ENCODE assay signal across 1 cellular context in the genomic region with DNA sequence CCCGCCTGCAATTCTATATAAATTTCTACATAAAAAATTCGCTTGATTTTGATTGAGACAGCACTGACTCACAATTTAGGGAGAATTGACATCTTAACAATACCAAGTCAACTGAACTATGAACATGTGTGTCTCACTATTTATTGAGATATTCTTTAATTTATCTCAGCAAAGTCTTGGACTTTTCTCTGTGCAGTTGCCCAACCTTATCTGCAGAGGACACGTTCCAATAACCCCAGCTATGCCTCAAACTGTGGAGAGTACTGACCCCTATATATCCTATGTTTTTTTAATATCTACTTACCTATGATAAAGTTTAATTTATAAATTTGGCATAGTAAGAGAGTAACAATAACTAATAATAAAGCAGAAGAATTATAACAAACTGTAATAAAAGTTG.
TF ChIP-seq lines count a peak whose summit lies in the region.

No MANE protein-coding gene starts in this region.

TF ChIP-seq in A549, 52 proteins besides CTCF, POLR2A, EP300 and RAD21 (continued from another document):
- TF ChIP-seq ZFP36 (IDR thresholded peaks at IDR 0.05; ENCODE audit: borderline replicate concordance, partially characterized antibody) (no peak), TFCP2L1 (CRISPR knock-in tag; IDR thresholded peaks at IDR 0.05) (no peak), HMGXB4 (CRISPR knock-in tag; IDR thresholded peaks at IDR 0.05; ENCODE audit: borderline replicate concordance) (no peak), MAFK (IDR thresholded peaks at IDR 0.05; ENCODE audit: partially characterized antibody) (no peak), SMC3 (IDR thresholded peaks at IDR 0.05) (no peak), EHMT2 (IDR thresholded peaks at IDR 0.05; ENCODE audit: low read depth) (no peak), JUNB (IDR thresholded peaks at IDR 0.05) (no peak), KDM5A (IDR thresholded peaks at IDR 0.05) (no peak), NR3C1 (IDR thresholded peaks at IDR 0.05) (no peak), SREBF2 (IDR thresholded peaks at IDR 0.05) (no peak), GATA3 (IDR thresholded peaks at IDR 0.05; ENCODE audit: borderline replicate concordance) (no peak), BHLHE40 (IDR thresholded peaks at IDR 0.05; ENCODE audit: low read depth, low read length) (no peak), POLR2AphosphoS2 (conservative IDR thresholded peaks at IDR 0.05; ENCODE audit: low read length) (no peak)
- TF ChIP-seq, protein P1, sequence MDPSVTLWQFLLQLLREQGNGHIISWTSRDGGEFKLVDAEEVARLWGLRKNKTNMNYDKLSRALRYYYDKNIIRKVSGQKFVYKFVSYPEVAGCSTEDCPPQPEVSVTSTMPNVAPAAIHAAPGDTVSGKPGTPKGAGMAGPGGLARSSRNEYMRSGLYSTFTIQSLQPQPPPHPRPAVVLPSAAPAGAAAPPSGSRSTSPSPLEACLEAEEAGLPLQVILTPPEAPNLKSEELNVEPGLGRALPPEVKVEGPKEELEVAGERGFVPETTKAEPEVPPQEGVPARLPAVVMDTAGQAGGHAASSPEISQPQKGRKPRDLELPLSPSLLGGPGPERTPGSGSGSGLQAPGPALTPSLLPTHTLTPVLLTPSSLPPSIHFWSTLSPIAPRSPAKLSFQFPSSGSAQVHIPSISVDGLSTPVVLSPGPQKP (IDR thresholded peaks at IDR 0.05; ENCODE audit: low read depth, low read length): no peak
